Comparison of ENCODE assay signal across 24 cellular contexts in the genomic region with DNA sequence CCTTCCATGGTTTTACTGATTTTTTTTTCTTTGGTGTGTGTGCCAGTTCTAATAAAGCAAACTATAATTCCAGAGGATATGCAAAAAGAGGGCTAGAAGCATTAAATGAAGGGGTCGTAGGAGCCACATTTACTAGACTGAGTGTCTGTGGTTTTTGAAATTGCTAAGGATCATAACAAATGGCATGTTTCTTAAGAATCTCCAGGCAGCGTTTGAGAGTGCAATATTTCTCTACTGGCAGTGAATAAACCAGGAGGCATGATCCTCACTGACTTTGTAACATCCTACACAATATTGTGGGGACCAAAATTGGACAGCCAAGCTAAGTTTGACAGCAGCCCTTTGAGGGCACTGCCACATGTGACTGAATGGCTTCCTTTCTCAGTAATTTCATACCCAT.
"Had no signal": no experiment of that assay in that cellular context is flagged by ENCODE, and none has a peak within 500 bp of the region (broad histone marks: within the 10 kb centered on the region; RNA-seq: fewer than 3 reads in every experiment).

No MANE protein-coding gene starts in this region.

- DNase-seq: cortex of kidney; effector memory CD8-positive, alpha-beta T cell; erythroblast; esophagus squamous epithelium; hypothalamus; kidney; naive B cell; spleen; stimulated activated CD4-positive, alpha-beta T cell treated with anti-CD3 and anti-CD28 coated beads, Interleukin-4, amount 100 ng/mL, for 4 hours; stimulated activated naive CD8-positive, alpha-beta T cell treated with anti-CD3 and anti-CD28 coated beads, Interleukin-15, Interleukin-2, amounts not matched to agents 100 U/mL and 50 U/mL, for 24 hours; substantia nigra; testis; tibial artery had no signal

- H3K27me3 Mint-ChIP-seq: effector memory CD8-positive, alpha-beta T cell; memory B cell; naive B cell; stimulated activated memory B cell treated with anti-CD40 and anti-IgM and Interleukin-4, amounts not matched to agents 10 μg/mL and 1 μg/mL and 100 μg/mL, for 72 hours; type B pancreatic cell had no signal

- H3K4me1 ChIP-seq: esophagus squamous epithelium, prostate gland, right atrium auricular region, spleen, testis, tibial artery had no signal

- H3K27ac Mint-ChIP-seq: effector memory CD8-positive, alpha-beta T cell; memory B cell; naive B cell; natural killer cell treated with Interleukin-12 subunit alpha and Interleukin-12 subunit beta and Interleukin-15 and Interleukin-18, amount 100 ng/mL, for 72 hours; stimulated activated memory B cell treated with anti-CD40 and anti-IgM and Interleukin-4, amounts not matched to agents 10 μg/mL and 1 μg/mL and 100 μg/mL, for 72 hours; type B pancreatic cell had no signal

- H3K9me3 ChIP-seq: esophagus squamous epithelium, neutrophil, prostate gland, right atrium auricular region, spleen, testis, tibial artery had no signal

- H3K9me3 Mint-ChIP-seq: effector memory CD8-positive, alpha-beta T cell; memory B cell; naive B cell; natural killer cell treated with Interleukin-12 subunit alpha and Interleukin-12 subunit beta and Interleukin-15 and Interleukin-18, amount 100 ng/mL, for 72 hours; neural crest cell; stimulated activated memory B cell treated with anti-CD40 and anti-IgM and Interleukin-4, amounts not matched to agents 10 μg/mL and 1 μg/mL and 100 μg/mL, for 72 hours; type B pancreatic cell had no signal

- H3K36me3 ChIP-seq: esophagus squamous epithelium, neutrophil, prostate gland, right atrium auricular region, spleen, tibial artery had no signal

- H3K27me3 ChIP-seq: esophagus squamous epithelium, neutrophil, right atrium auricular region, spleen, testis, tibial artery had no signal

- H3K36me3 Mint-ChIP-seq: naive B cell; natural killer cell treated with Interleukin-12 subunit alpha and Interleukin-12 subunit beta and Interleukin-15 and Interleukin-18, amount 100 ng/mL, for 72 hours; stimulated activated memory B cell treated with anti-CD40 and anti-IgM and Interleukin-4, amounts not matched to agents 10 μg/mL and 1 μg/mL and 100 μg/mL, for 72 hours; type B pancreatic cell had no signal

- ATAC-seq: effector memory CD8-positive, alpha-beta T cell; left lobe of liver; natural killer cell treated with Interleukin-12 subunit alpha and Interleukin-12 subunit beta and Interleukin-15 and Interleukin-18, amount 100 ng/mL, for 72 hours; sciatic nerve; stimulated activated memory B cell treated with anti-CD40 and anti-IgM and Interleukin-4, amounts not matched to agents 10 μg/mL and 1 μg/mL and 100 μg/mL, for 72 hours; stimulated activated naive CD8-positive, alpha-beta T cell treated with anti-CD3 and anti-CD28 coated beads, Interleukin-15, Interleukin-2, amounts not matched to agents 100 U/mL and 50 U/mL, for 24 hours had no signal

- H3K4me3 ChIP-seq: esophagus squamous epithelium, lung, prostate gland, right atrium auricular region, spleen, testis, tibial artery had no signal

- H3K27ac ChIP-seq: esophagus squamous epithelium, neutrophil, prostate gland, right atrium auricular region, spleen, testis, tibial artery had no signal

- H3K4me3 Mint-ChIP-seq: effector memory CD8-positive, alpha-beta T cell; memory B cell; naive B cell; natural killer cell treated with Interleukin-12 subunit alpha and Interleukin-12 subunit beta and Interleukin-15 and Interleukin-18, amount 100 ng/mL, for 72 hours; neural crest cell; stimulated activated memory B cell treated with anti-CD40 and anti-IgM and Interleukin-4, amounts not matched to agents 10 μg/mL and 1 μg/mL and 100 μg/mL, for 72 hours; type B pancreatic cell had no signal

- H3K4me1 Mint-ChIP-seq: stimulated activated memory B cell treated with anti-CD40 and anti-IgM and Interleukin-4, amounts not matched to agents 10 μg/mL and 1 μg/mL and 100 μg/mL, for 72 hours had no signal
